Comparison of ENCODE assay signal across 15 cellular contexts in the genomic region with DNA sequence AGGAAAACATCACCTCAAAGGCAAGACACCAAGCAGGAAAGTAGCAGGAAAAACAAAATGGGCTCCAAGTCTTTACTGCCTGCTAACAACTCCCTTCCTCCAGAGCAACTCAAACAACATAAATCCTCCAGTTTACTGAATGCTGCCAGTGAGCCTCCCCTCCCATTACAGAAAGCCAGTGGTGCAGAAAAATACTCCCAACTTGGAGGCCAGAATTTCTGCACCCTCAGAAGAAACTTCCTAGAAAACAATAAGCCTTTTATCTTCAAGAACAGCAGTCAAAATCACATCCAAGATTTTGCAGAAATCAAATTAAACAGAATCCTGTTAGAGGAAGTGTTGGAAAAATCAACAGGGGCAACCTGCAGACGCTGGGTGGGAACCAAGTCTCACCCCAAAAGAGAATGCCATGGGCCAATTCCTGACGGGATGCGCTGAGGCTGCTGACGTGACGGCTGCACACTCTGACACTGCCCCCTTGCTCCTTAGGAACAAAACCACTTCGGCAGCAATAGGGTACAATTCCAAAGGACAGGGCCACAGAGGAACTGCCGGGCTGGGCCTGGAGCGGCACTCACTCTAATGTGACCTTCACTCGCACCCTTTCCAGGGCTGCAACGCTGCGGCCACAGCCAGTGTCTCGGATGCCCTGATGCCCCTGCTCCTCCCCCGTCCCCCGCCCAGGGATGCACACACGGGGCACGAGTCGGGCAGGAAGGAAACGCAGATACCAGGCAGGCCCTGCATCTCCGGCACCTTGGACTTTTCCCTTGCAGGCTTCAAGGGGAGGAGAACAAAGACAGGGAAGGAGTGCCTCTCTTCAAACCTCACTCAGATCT. TPM values are rescaled to one million over a fixed set of nuclear protein-coding genes. Genes with fewer than 3 reads are reported as not detected.
DNase-seq lines count a peak whose midpoint lies in the region; ATAC-seq, FAIRE-seq and TF ChIP-seq lines count a peak whose summit lies in the region.
"Had no signal": no experiment of that assay in that cellular context is flagged by ENCODE, and none has a peak within 500 bp of the region (broad histone marks: within the 10 kb centered on the region; RNA-seq: fewer than 3 reads in every experiment).

No MANE protein-coding gene starts in this region.

- H3K27me3 Mint-ChIP-seq in Calu3 (ENCODE audit: unreplicated experiment) (peaks cover 14% of the 10 kb centered on the region), astrocyte (ENCODE audit: low read depth, unreplicated experiment) (no peaks in the 10 kb centered on the region)
- peaks cover 2% of the 10 kb centered on the region for H3K27me3 Mint-ChIP-seq in T-helper 2 cell treated with Interferon-gamma antibody and Interleukin-4, amounts not matched to agents 5 μg/mL and 100 μg/mL, for 36 hours (ENCODE audit: low read depth)
- H3K27me3 Mint-ChIP-seq in activated T-cell treated with anti-CD3 and anti-CD28 coated beads, Interleukin-2, amount 50 U/mL, for 72 hours (ENCODE audit: low read depth): peaks cover 5% of the 10 kb centered on the region
- H3K27me3 Mint-ChIP-seq: CD4-positive, alpha-beta memory T cell had no signal

- H3K9ac ChIP-seq in astrocyte (ENCODE audit: low read length) (no peak overlapping the region), iPS-20b (ENCODE audit: low read depth, low read length) (peak overlapping the region; percentile 29; the same call in 1 of the 2 replicates)

- peaks cover 25% of the 10 kb centered on the region for H3K4me1 Mint-ChIP-seq in Calu3 (ENCODE audit: low read depth, unreplicated experiment)
- H3K4me1 Mint-ChIP-seq in astrocyte (ENCODE audit: low read depth, unreplicated experiment): peaks cover 27% of the 10 kb centered on the region
- peaks cover 31% of the 10 kb centered on the region for H3K4me1 Mint-ChIP-seq in T-helper 2 cell treated with Interferon-gamma antibody and Interleukin-4, amounts not matched to agents 5 μg/mL and 100 μg/mL, for 36 hours (ENCODE audit: low read depth)
- H3K4me1 Mint-ChIP-seq in activated T-cell treated with anti-CD3 and anti-CD28 coated beads, Interleukin-2, amount 50 U/mL, for 72 hours (ENCODE audit: low read depth): peaks cover 24% of the 10 kb centered on the region

- H3K36me3 Mint-ChIP-seq in Calu3 (ENCODE audit: insufficient read depth, unreplicated experiment) (peaks cover 28% of the 10 kb centered on the region), astrocyte (ENCODE audit: low read depth, unreplicated experiment) (peaks cover 23% of the 10 kb centered on the region)
- peaks cover 15% of the 10 kb centered on the region for H3K36me3 Mint-ChIP-seq in T-helper 2 cell treated with Interferon-gamma antibody and Interleukin-4, amounts not matched to agents 5 μg/mL and 100 μg/mL, for 36 hours (ENCODE audit: low read depth)
- H3K36me3 Mint-ChIP-seq in activated T-cell treated with anti-CD3 and anti-CD28 coated beads, Interleukin-2, amount 50 U/mL, for 72 hours (ENCODE audit: insufficient read depth in 2 of 2): peaks cover 0 to 4% of the 10 kb centered on the region in 2 donors

- H3K4me3 Mint-ChIP-seq in Calu3 (ENCODE audit: low read depth, unreplicated experiment) (no peak overlapping the region), astrocyte (ENCODE audit: unreplicated experiment) (peak overlapping the region; percentile 95)
- no peak overlapping the region for H3K4me3 Mint-ChIP-seq in T-helper 2 cell treated with Interferon-gamma antibody and Interleukin-4, amounts not matched to agents 5 μg/mL and 100 μg/mL, for 36 hours
- H3K4me3 Mint-ChIP-seq in activated T-cell treated with anti-CD3 and anti-CD28 coated beads, Interleukin-2, amount 50 U/mL, for 72 hours: no peak overlapping the region

- WGBS in prostate gland: 29% methylated on average over 19 of the region's 19 CpGs

- no peak for DNase-seq in Calu3
- DNase-seq in astrocyte (ENCODE audit: low read depth): no peak
- DNase-seq in prostate gland (ENCODE audit: low spot score): no peak
- DNase-seq in T-helper 2 cell treated with Interferon-gamma antibody and Interleukin-4, amounts not matched to agents 5 μg/mL and 100 μg/mL, for 36 hours (ENCODE audit: low spot score): no peak
- DNase-seq in NCI-H446 treated with DMSO at 0.1 percent for 48 hours (lab: John Stamatoyannopoulos, UW): no peak
- DNase-seq in activated T-cell treated with anti-CD3 and anti-CD28 coated beads, Interleukin-2, amount 50 U/mL, for 72 hours: no peak
- no peak for DNase-seq in A172 (ENCODE audit: low spot score)
- DNase-seq: activated naive CD4-positive, alpha-beta T cell treated with Interleukin-2 at 50 U/mL for 16 hours; CD4-positive, alpha-beta memory T cell; glutamatergic neuron; OCI-M1; sigmoid colon; uterus had no signal

- H3K4me3 ChIP-seq in astrocyte (ENCODE audit: insufficient read depth, low read depth, low read length) (no peak overlapping the region), iPS-20b (ENCODE audit: low read length) (no peak overlapping the region), prostate gland (peak overlapping the region in 1 of 2 donors; percentile 2)
- H3K4me3 ChIP-seq: lung, uterus had no signal

- peaks cover 12% of the 10 kb centered on the region for H3K36me3 ChIP-seq in astrocyte (ENCODE audit: insufficient read depth, low read length)
- peaks cover 10% of the 10 kb centered on the region for H3K36me3 ChIP-seq in iPS-20b (ENCODE audit: insufficient read depth, low read depth, low read length)
- H3K36me3 ChIP-seq in prostate gland: no peaks in the 10 kb centered on the region
- H3K36me3 ChIP-seq: uterus had no signal

- H3K9me3 ChIP-seq in astrocyte (ENCODE audit: insufficient read depth, low read depth, low read length) (no peaks in the 10 kb centered on the region), iPS-20b (ENCODE audit: insufficient read depth, low read depth, low read length) (no peaks in the 10 kb centered on the region), prostate gland (no peaks in the 10 kb centered on the region)
- H3K9me3 ChIP-seq: sigmoid colon, uterus had no signal

- peaks cover 66% of the 10 kb centered on the region for H4K20me1 ChIP-seq in astrocyte (ENCODE audit: insufficient read depth, low read length)

- no peak for TF ChIP-seq POLR2A in prostate gland (IDR thresholded peaks at IDR 0.05)

- no peak for FAIRE-seq in astrocyte (lab: Jason Lieb, UNC)

- peak overlapping the region; percentile 42 for H3K4me2 ChIP-seq in astrocyte (ENCODE audit: low read length)

- intact Hi-C loops in Calu3 (cut with micrococcal nuclease; ENCODE audit: unreplicated experiment): no loop called here
- intact Hi-C loops in prostate gland (cut with DNase I): no loop called here

- no peak overlapping the region for H3K27ac Mint-ChIP-seq in Calu3 (ENCODE audit: unreplicated experiment)
- H3K27ac Mint-ChIP-seq in astrocyte (ENCODE audit: unreplicated experiment): no peak overlapping the region
- no peak overlapping the region for H3K27ac Mint-ChIP-seq in T-helper 2 cell treated with Interferon-gamma antibody and Interleukin-4, amounts not matched to agents 5 μg/mL and 100 μg/mL, for 36 hours
- H3K27ac Mint-ChIP-seq in activated T-cell treated with anti-CD3 and anti-CD28 coated beads, Interleukin-2, amount 50 U/mL, for 72 hours: no peak overlapping the region

- CTCF ChIA-PET in Calu3 (lab: Charles Lee): interaction anchor here (0.8 kb wide), 1 partner anchor 70 kb away, joined by 3 read pairs; no protein-coding TSS in a partner anchor

- peaks cover 72% of the 10 kb centered on the region for H3K79me2 ChIP-seq in astrocyte (ENCODE audit: insufficient read depth, low read length)

- H3K4me1 ChIP-seq in astrocyte (ENCODE audit: insufficient read depth, low read length): peaks cover 21% of the 10 kb centered on the region
- peaks cover 4% of the 10 kb centered on the region; the same call in 1 of the 2 replicates for H3K4me1 ChIP-seq in iPS-20b (ENCODE audit: insufficient read depth, low read length)
- H3K4me1 ChIP-seq in prostate gland (replicated peaks): peaks cover 29% of the 10 kb centered on the region

- BruUV-seq in Calu3 (replicated peaks; lab: Mats Ljungman, UMichigan): TSS peak; percentile 26

- ATAC-seq in activated T-cell treated with anti-CD3 and anti-CD28 coated beads, Interleukin-2, amount 50 U/mL, for 72 hours (replicated peaks in 1 of 2): no peak

- H2AFZ ChIP-seq in astrocyte (ENCODE audit: low read depth, low read length): no peak overlapping the region

- no peak overlapping the region for H3K27ac ChIP-seq in astrocyte (ENCODE audit: low read depth, low read length)
- H3K27ac ChIP-seq in iPS-20b (ENCODE audit: low read length): no peak overlapping the region
- peak overlapping the region; percentile 1 to 91 for H3K27ac ChIP-seq in prostate gland

- H3K9me3 Mint-ChIP-seq in Calu3 (ENCODE audit: low read depth, unreplicated experiment) (no peaks in the 10 kb centered on the region), astrocyte (ENCODE audit: unreplicated experiment) (no peaks in the 10 kb centered on the region)
- H3K9me3 Mint-ChIP-seq in T-helper 2 cell treated with Interferon-gamma antibody and Interleukin-4, amounts not matched to agents 5 μg/mL and 100 μg/mL, for 36 hours: no peaks in the 10 kb centered on the region
- H3K9me3 Mint-ChIP-seq in activated T-cell treated with anti-CD3 and anti-CD28 coated beads, Interleukin-2, amount 50 U/mL, for 72 hours: no peaks in the 10 kb centered on the region

- H3K27me3 ChIP-seq in astrocyte (ENCODE audit: insufficient read depth, low read length) (no peaks in the 10 kb centered on the region), iPS-20b (ENCODE audit: insufficient read depth, low read length) (peaks cover 13% of the 10 kb centered on the region; the same call in 1 of the 2 replicates), prostate gland (replicated peaks; ENCODE audit: insufficient read depth) (no peaks in the 10 kb centered on the region)
- H3K27me3 ChIP-seq: sigmoid colon, uterus had no signal

- TF ChIP-seq CTCF in Calu3 (IDR thresholded peaks at IDR 0.05; ENCODE audit: unreplicated experiment) (no peak), astrocyte (IDR thresholded peaks at IDR 0.05; ENCODE audit: insufficient read depth, low read depth, low read length) (no peak), prostate gland (IDR thresholded peaks at IDR 0.05) (no peak)

RNA-seq across cellular contexts. Expression of a gene that starts 2.6 kb away (rescaled TPM):
- 52.0 and 59.4 TPM in 2 replicates for total RNA-seq in Calu3 (2022)
- 69.1 and 79.3 TPM in 2 replicates for total RNA-seq in astrocyte
- 10 to 100 TPM; 51.6 to 57.5 TPM for total RNA-seq in prostate gland
- 10 to 100 TPM; 36.0 to 40.7 TPM for total RNA-seq in activated T-cell treated with anti-CD3 and anti-CD28 coated beads, Interleukin-2, amount 50 U/mL, for 72 hours
- 31.6 and 45.9 TPM in 2 replicates for total RNA-seq in A172 (2014; rRNA removed; shearing (Covaris generic))

RNA-seq across cellular contexts. Expression of a gene that starts 43.5 kb away (rescaled TPM):
- 15.4 and 18.7 TPM in 2 replicates for total RNA-seq in Calu3 (2022)
- 26.4 and 26.7 TPM in 2 replicates for total RNA-seq in astrocyte
- total RNA-seq in prostate gland: 10 to 100 TPM; 82.7 to 87.4 TPM
- total RNA-seq in activated T-cell treated with anti-CD3 and anti-CD28 coated beads, Interleukin-2, amount 50 U/mL, for 72 hours: 10 to 100 TPM; 48.4 to 51.2 TPM
- total RNA-seq in A172 (2014; rRNA removed; shearing (Covaris generic)): 36.1 and 40.8 TPM in 2 replicates

Comparison
In these comparisons a context has a peak if more than half of its experiments do, and no peak if none do; other contexts are left out.
1. H3K27ac ChIP-seq: peak in prostate gland (2 of 2); none in astrocyte (single experiment) and iPS-20b (single experiment).